In the genomic region with DNA sequence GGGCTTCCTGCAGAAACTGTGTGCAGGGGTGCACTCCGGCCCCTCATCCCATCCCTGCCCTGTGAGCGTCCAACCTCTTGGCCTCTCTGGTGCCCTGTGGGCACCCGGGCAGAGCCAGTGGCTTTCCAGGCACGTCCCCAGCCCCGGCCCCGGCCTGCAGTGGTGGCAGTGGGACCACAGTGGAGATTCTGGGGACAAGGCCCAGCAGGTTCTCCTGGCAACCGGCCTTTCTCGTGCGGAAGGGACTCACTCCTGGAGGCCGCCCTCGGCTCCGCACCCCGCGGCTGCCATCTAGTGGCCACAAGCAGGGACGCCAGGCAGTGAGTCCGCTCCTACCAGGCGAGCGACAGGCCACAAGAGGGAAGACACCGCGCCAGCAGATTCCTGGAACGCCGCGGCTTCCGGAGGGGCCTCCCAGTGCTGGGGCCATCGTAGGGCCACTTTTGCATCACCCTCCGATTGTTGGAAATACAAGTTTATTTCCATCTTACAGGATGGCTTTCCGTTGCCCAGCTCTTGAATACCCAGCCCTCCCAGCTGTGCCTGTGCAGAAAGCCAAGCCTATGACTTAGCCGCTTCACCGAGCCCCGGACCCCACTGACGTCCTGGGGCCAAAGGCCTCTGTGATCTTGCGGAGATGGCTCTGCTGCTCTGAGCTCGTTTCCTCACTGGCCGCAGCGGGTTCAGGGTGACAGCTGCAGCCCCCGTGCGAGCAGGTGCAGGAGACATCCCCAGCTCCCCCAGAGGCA, we compare ENCODE assay signal across 8 cellular contexts.
DNase-seq lines count a peak whose midpoint lies in the region; ATAC-seq and TF ChIP-seq lines count a peak whose summit lies in the region.

No MANE protein-coding gene starts in this region.

- H3K36me3 ChIP-seq in BLaER1 treated with 17β-estradiol and CSF1 and Interleukin-3, amounts not matched to agents 10 nM and 100 nM, result no peaks in the 10 kb centered on the region

- H3K27ac Mint-ChIP-seq in HFFc6, result no peak overlapping the region

- peak overlapping the region in 1 of 11 experiments; percentile 26; a peak in 1 of 22 replicates for H3K9ac ChIP-seq in BLaER1 treated with 17β-estradiol and CSF1 and Interleukin-3, amounts not matched to agents 10 nM and 100 nM

- H3K9me3 Mint-ChIP-seq in HFFc6, result peaks cover 20% of the 10 kb centered on the region

- ATAC-seq in HG02588 (IDR thresholded peaks at IDR 0.05; ENCODE audit: unreplicated experiment), result no peak

- peak; percentile 45 for DNase-seq in HFFc6
- DNase-seq in NCI-H526 treated with DMSO at 0.1 percent for 48 hours (lab: John Stamatoyannopoulos, UW), result peak; percentile 60
- DNase-seq in activated CD4-positive, alpha-beta T cell treated with anti-CD3 and anti-CD28 coated beads, Interleukin-2, amount 50 U/mL, for 24 hours (ENCODE audit: low read depth in 1 of 2, low spot score in 1 of 2), result peak; percentile 40 to 58
- peak; percentile 77 for DNase-seq in dermis blood vessel endothelial cell
- DNase-seq in lower leg skin (ENCODE audit: low spot score in 2 of 2), result peak; percentile 49 to 90
- DNase-seq in stimulated activated CD4-positive, alpha-beta T cell treated with anti-CD3 and anti-CD28 coated beads, TNF-alpha, amount 100 ng/mL, for 1 hour (ENCODE audit: low read depth in 3 of 3, low spot score in 1 of 3), result peak in 2 of 3 donors; percentile 9 to 36

- H3K4me3 Mint-ChIP-seq in HFFc6, result no peak overlapping the region

- peaks cover 0 to 12% (median 0%) of the 10 kb centered on the region in 11 experiments; a peak in 7 of 22 replicates for H4K20me1 ChIP-seq in BLaER1 treated with 17β-estradiol and CSF1 and Interleukin-3, amounts not matched to agents 10 nM and 100 nM

- peaks cover 9 to 11% (median 10%) of the 10 kb centered on the region in 11 experiments for H3K9me3 ChIP-seq in BLaER1 treated with 17β-estradiol and CSF1 and Interleukin-3, amounts not matched to agents 10 nM and 100 nM (replicated peaks in 1 of 11)

- H3K27ac ChIP-seq in BLaER1 treated with 17β-estradiol and CSF1 and Interleukin-3, amounts not matched to agents 10 nM and 100 nM, result no peak overlapping the region

- TF ChIP-seq CTCF in HFFc6 (IDR thresholded peaks at IDR 0.05) (peak; percentile 91), lower leg skin (IDR thresholded peaks at IDR 0.05) (peak in 1 of 3 donors; percentile 75)

- peaks cover 5 to 18% (median 11%) of the 10 kb centered on the region in 10 experiments; a peak in 16 of 20 replicates for H3K4me1 ChIP-seq in BLaER1 treated with 17β-estradiol and CSF1 and Interleukin-3, amounts not matched to agents 10 nM and 100 nM

- H3K4me1 Mint-ChIP-seq in HFFc6 (ENCODE audit: low read depth), result no peaks in the 10 kb centered on the region

- TF ChIP-seq POLR2A in lower leg skin (IDR thresholded peaks at IDR 0.05), result no peak

- intact Hi-C loops in lower leg skin (cut with DNase I; ENCODE audit: low total_unique reads), result loop anchor here (2.0 kb wide), 1 partner anchor 289 kb away; no protein-coding TSS in a partner anchor

- no peak overlapping the region for H3K4me3 ChIP-seq in BLaER1 treated with 17β-estradiol and CSF1 and Interleukin-3, amounts not matched to agents 10 nM and 100 nM
- H3K4me3 ChIP-seq in lower leg skin (ENCODE audit: low read depth, poor library complexity, severe bottlenecking), result no peak overlapping the region

- peaks cover 11 to 22% (median 20%) of the 10 kb centered on the region in 11 experiments; a peak in 20 of 22 replicates for H3K27me3 ChIP-seq in BLaER1 treated with 17β-estradiol and CSF1 and Interleukin-3, amounts not matched to agents 10 nM and 100 nM

- WGBS in lower leg skin, 2 donors, result 12 to 19% methylated on average over 25 to 34 of the region's 37 CpGs

- peaks cover 6% of the 10 kb centered on the region; the same call in 1 of the 2 replicates for H3K36me3 Mint-ChIP-seq in HFFc6 (ENCODE audit: low read depth)

- H3K27me3 Mint-ChIP-seq in HFFc6 (ENCODE audit: insufficient read depth), result peaks cover 4% of the 10 kb centered on the region

- peak overlapping the region; percentile 56 to 85 (median 71) for H3K4me2 ChIP-seq in BLaER1 treated with 17β-estradiol and CSF1 and Interleukin-3, amounts not matched to agents 10 nM and 100 nM

Comparison
In these comparisons a context has a peak if more than half of its experiments do, and no peak if none do; other contexts are left out.
1. DNase-seq: peak in every context shown above with its lines; median percentile 77 in dermis blood vessel endothelial cell; 70 in lower leg skin; 60 in NCI-H526 treated with DMSO at 0.1 percent for 48 hours; 49 in activated CD4-positive, alpha-beta T cell treated with anti-CD3 and anti-CD28 coated beads, Interleukin-2, amount 50 U/mL, for 24 hours; 45 in HFFc6; 22 in stimulated activated CD4-positive, alpha-beta T cell treated with anti-CD3 and anti-CD28 coated beads, TNF-alpha, amount 100 ng/mL, for 1 hour.